ENCODE assay signal across 15 cellular contexts in genomic region chr1:243447342-243447741, GRCh38.
DNase-seq lines count a peak whose midpoint lies in the region; ATAC-seq and TF ChIP-seq lines count a peak whose summit lies in the region.
"Had no signal": no experiment of that assay in that cellular context is flagged by ENCODE, and none has a peak within 500 bp of the region (broad histone marks: within the 10 kb centered on the region; RNA-seq: fewer than 3 reads in every experiment).

No MANE protein-coding gene starts in this region.

- no peak overlapping the region for H3K27ac Mint-ChIP-seq in chondrocyte (ENCODE audit: unreplicated experiment)
- H3K27ac Mint-ChIP-seq: activated naive CD4-positive, alpha-beta T cell treated with anti-CD3 and anti-CD28 coated beads, Interleukin-2, amount 50 U/mL, for 72 hours had no signal

- no peak overlapping the region for H3K4me3 Mint-ChIP-seq in chondrocyte (ENCODE audit: unreplicated experiment)

- no peaks in the 10 kb centered on the region for H3K9me3 Mint-ChIP-seq in chondrocyte (ENCODE audit: low read depth)
- H3K9me3 Mint-ChIP-seq: activated naive CD4-positive, alpha-beta T cell treated with anti-CD3 and anti-CD28 coated beads, Interleukin-2, amount 50 U/mL, for 72 hours had no signal

- ATAC-seq in omental fat pad (ENCODE audit: low FRiP score), result peak; percentile 80
- ATAC-seq: activated CD4-positive, CD25-positive, alpha-beta regulatory T cell treated with anti-CD3 and anti-CD28 coated beads, Interleukin-2, amount 50 U/mL, for 24 hours; activated naive CD4-positive, alpha-beta T cell treated with anti-CD3 and anti-CD28 coated beads, Interleukin-2, amount 50 U/mL, for 72 hours had no signal

- TF ChIP-seq CTCF in omental fat pad (IDR thresholded peaks at IDR 0.05) (no peak), chondrocyte (IDR thresholded peaks at IDR 0.05) (no peak)

- peaks cover 5% of the 10 kb centered on the region for H3K36me3 Mint-ChIP-seq in chondrocyte (ENCODE audit: low read depth)

- H3K27me3 Mint-ChIP-seq in chondrocyte (ENCODE audit: low read depth), result no peaks in the 10 kb centered on the region

- no peak overlapping the region for H3K27ac ChIP-seq in epithelial cell of prostate

- peak; percentile 24 for DNase-seq in CMK (ENCODE audit: low read depth)
- DNase-seq in LHCN-M2 (ENCODE audit: low read depth), result peak; percentile 62
- DNase-seq in epithelial cell of prostate (ENCODE audit: low read depth, low spot score), result peak; percentile 70
- no peak for DNase-seq in omental fat pad (ENCODE audit: low spot score)
- no peak for DNase-seq in NCI-H748 (lab: John Stamatoyannopoulos, UW; ENCODE audit: unreplicated experiment)
- DNase-seq in chondrocyte (ENCODE audit: low spot score), result no peak
- DNase-seq in hippocampal formation (lab: John Stamatoyannopoulos, UW), result no peak
- DNase-seq: effector CD8-positive, alpha-beta T cell; EL; kidney; occipital lobe; SHP77; stimulated activated CD4-positive, alpha-beta T cell treated with anti-CD3 and anti-CD28 coated beads, Interleukin-4, amount 100 ng/mL, for 24 hours had no signal

- no peaks in the 10 kb centered on the region for H3K4me1 Mint-ChIP-seq in chondrocyte (ENCODE audit: low read depth)

Comparison
In these comparisons a context has a peak if more than half of its experiments do, and no peak if none do; other contexts are left out.
1. DNase-seq: peak in CMK (single experiment), LHCN-M2 (single experiment) and epithelial cell of prostate (single experiment); none in omental fat pad (single experiment), NCI-H748 (single experiment), chondrocyte (single experiment) and hippocampal formation (0 of 2).